ENCODE assay signal across 8 cellular contexts in the genomic region with DNA sequence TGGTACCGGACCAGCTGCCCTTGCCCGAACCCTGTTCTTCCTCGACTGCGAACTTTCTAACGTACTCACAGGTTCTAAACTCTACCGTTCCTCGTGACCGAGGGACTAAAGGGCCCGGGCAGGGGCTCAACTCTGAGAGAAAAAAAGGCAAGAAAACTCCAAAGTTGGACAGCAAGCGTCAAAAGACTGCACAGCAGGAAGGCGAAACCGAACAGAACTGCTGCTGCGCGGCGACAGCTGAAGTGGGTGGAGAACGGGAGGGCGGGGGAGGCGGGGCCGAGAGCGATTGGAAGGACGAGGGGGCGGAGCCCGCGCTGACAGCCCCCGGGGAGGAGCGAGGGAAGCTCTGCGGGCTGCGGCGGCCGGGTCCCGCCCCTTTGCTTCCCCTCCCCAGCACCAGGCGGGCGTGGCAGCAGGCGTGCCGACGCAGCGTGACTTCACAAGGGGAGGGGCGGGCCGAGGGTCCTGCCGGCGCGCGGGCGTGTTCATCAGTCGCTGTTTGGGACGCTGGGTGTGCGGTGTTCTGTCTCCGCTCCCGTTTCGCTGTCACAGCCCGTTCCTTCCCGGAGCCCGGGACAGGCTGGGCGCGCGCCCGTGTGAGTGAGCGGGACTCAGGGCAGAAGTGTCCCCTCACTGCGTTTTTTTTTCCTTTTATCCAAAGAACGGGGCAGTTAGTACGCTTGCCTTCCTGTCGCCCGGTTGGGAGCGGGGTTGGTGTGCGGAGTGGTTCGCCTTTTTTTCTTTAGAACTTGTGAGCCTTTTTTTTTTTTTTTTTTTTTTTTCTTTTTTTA. TPM values are rescaled to one million over a fixed set of nuclear protein-coding genes. Genes with fewer than 3 reads are reported as not detected.
DNase-seq lines count a peak whose midpoint lies in the region; ATAC-seq, FAIRE-seq and TF ChIP-seq lines count a peak whose summit lies in the region.

A gene with protein sequence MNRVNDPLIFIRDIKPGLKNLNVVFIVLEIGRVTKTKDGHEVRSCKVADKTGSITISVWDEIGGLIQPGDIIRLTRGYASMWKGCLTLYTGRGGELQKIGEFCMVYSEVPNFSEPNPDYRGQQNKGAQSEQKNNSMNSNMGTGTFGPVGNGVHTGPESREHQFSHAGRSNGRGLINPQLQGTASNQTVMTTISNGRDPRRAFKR (plus strand): TSS at position 491 of the 791 bp plus-strand sequence. CDS start 479 bp downstream, outside the sequence.

- H3K36me3 ChIP-seq in BE2C (no peaks in the 10 kb centered on the region), kidney epithelial cell (ENCODE audit: control insufficient read depth, insufficient read depth, low read length) (no peaks in the 10 kb centered on the region)

- TF ChIP-seq CTCF in BE2C (IDR thresholded peaks at IDR 0.05; ENCODE audit: low read depth, low read length) (no peak), kidney epithelial cell (IDR thresholded peaks at IDR 0.05; ENCODE audit: insufficient read depth, low read length, poor library complexity, severe bottlenecking) (no peak)

- H3K27me3 ChIP-seq in BE2C (no peaks in the 10 kb centered on the region), kidney epithelial cell (ENCODE audit: control insufficient read depth, insufficient read depth, low read length) (no peaks in the 10 kb centered on the region)

- H3K4me1 ChIP-seq in BE2C, result no peaks in the 10 kb centered on the region

- ATAC-seq in HG03442 (IDR thresholded peaks at IDR 0.05; ENCODE audit: unreplicated experiment), result peak; percentile 61

- FAIRE-seq in GM19239 (lab: Jason Lieb, UNC), result peak; percentile 97

- DNase-seq in BE2C (peak; percentile 99), GM19239 (ENCODE audit: insufficient read length, low spot score) (peak; percentile 40), NCI-H524 (lab: John Stamatoyannopoulos, UW) (peak; percentile 94), cerebellum (ENCODE audit: low spot score) (peak; percentile 95), kidney epithelial cell (ENCODE audit: low read depth) (peak; percentile 82)
- peak; percentile 97 for DNase-seq in activated CD4-positive, alpha-beta T cell treated with anti-CD3 and anti-CD28 coated beads for 24 hours (ENCODE audit: low read depth in 2 of 2)
- peak; percentile 99 for DNase-seq in stimulated activated CD4-positive, alpha-beta T cell treated with anti-CD3 and anti-CD28 coated beads, Interleukin-15, amount 100 ng/mL, for 24 hours

- H3K4me3 ChIP-seq in BE2C (ENCODE audit: low read depth, low read length) (peak within 1 kb of the TSS; percentile 89), kidney epithelial cell (ENCODE audit: low read depth, low read length) (peak within 1 kb of the TSS; percentile 86)

- H3K9me3 ChIP-seq in BE2C, result no peaks in the 10 kb centered on the region

RNA-seq across cellular contexts. Expression of the gene that starts here (rescaled TPM):
- 2.1 TPM for polyA plus RNA-seq in BE2C (2012; ENCODE audit: insufficient read depth, insufficient read length, low read depth)
- total RNA-seq in cerebellum, result 15.3 TPM
- 18.3 and 22.9 TPM in 2 replicates for total RNA-seq in kidney epithelial cell

Comparison
In these comparisons a context has a peak if more than half of its experiments do, and no peak if none do; other contexts are left out.
1. Peak in every context shown above with its lines: DNase-seq, ATAC-seq and H3K4me3 ChIP-seq.
2. DNase-seq: peak in every context shown above with its lines; median percentile 99 in BE2C; 99 in stimulated activated CD4-positive, alpha-beta T cell treated with anti-CD3 and anti-CD28 coated beads, Interleukin-15, amount 100 ng/mL, for 24 hours; 97 in activated CD4-positive, alpha-beta T cell treated with anti-CD3 and anti-CD28 coated beads for 24 hours; 95 in cerebellum; 94 in NCI-H524; 82 in kidney epithelial cell; 40 in GM19239.